In the genomic region with DNA sequence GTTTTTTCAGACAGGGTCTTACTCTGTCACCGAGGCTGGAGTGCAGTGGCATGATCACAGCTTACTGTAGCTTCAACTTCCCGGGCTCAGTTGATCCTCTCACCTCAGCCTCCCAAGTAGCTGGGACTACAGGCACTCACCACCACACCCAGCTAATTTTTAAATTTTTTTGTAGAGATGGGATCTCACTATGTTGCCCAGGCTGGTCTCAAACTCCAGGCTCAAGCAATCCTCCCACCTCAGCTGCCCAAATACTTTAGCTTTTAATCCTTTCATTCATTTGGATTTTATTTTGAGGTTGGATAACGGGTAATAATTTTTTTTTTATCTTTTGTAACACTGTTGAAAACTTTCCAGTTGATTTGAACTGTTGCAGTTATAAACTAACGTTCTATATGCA, we compare ENCODE assay signal across 4 cellular contexts. TPM values are rescaled to one million over a fixed set of nuclear protein-coding genes. Genes with fewer than 3 reads are reported as not detected.
"Had no signal": no experiment of that assay in that cellular context is flagged by ENCODE, and none has a peak within 500 bp of the region (broad histone marks: within the 10 kb centered on the region; RNA-seq: fewer than 3 reads in every experiment).

No MANE protein-coding gene starts in this region.

RNA-seq across cellular contexts. Expression of gene IL13, which starts 24.4 kb away (rescaled TPM):
- total RNA-seq: LHCN-M2, M059J, MCF 10A, NCI-H460 had no signal

RNA-seq across cellular contexts. Expression of gene IL4, which starts 40.2 kb away (rescaled TPM):
- total RNA-seq: LHCN-M2, M059J, MCF 10A, NCI-H460 had no signal
